Comparison of ENCODE assay signal across 14 cellular contexts in the genomic region with DNA sequence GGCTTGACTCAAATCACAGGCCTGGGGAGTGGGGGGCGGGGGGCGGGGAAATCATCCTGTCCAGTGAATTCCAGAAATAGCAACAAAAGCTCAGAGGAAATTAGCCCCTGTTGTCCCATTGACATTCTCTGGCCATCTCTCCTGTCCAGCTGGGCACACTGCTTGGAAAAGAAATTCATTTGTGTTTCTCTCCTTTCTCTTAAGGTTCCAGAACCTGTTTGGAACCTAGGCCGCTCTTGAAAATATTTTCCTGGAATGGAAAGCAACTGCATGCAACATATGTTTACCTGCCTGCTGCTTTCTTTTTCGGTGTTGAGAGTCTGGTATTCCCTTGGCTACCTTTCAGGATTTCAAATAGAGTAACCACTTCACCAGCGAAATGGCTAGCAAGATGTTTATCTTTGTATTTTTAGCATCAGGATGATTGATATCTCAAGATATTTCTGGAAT.
DNase-seq lines count a peak whose midpoint lies in the region; ATAC-seq and TF ChIP-seq lines count a peak whose summit lies in the region.
"Had no signal": no experiment of that assay in that cellular context is flagged by ENCODE, and none has a peak within 500 bp of the region (broad histone marks: within the 10 kb centered on the region; RNA-seq: fewer than 3 reads in every experiment).

No MANE protein-coding gene starts in this region.

- no peak overlapping the region for H2BK5ac ChIP-seq in neuronal stem cell (ENCODE audit: low read length)

- no peak overlapping the region for H3K14ac ChIP-seq in neuronal stem cell (ENCODE audit: low read length)

- H3K36me3 ChIP-seq in breast epithelium, result no peaks in the 10 kb centered on the region
- peaks cover 0 to 46% of the 10 kb centered on the region in 2 donors for H3K36me3 ChIP-seq in neuronal stem cell (replicated peaks in 1 of 2; ENCODE audit: control insufficient read depth in 2 of 2, insufficient read depth in 2 of 2, low read length in 2 of 2)
- H3K36me3 ChIP-seq in MG63, result peaks cover 57% of the 10 kb centered on the region

- H3K27me3 Mint-ChIP-seq in natural killer cell (ENCODE audit: low read depth in 2 of 2), result no peaks in the 10 kb centered on the region
- H3K27me3 Mint-ChIP-seq: activated naive CD8-positive, alpha-beta T cell treated with anti-CD3 and anti-CD28 coated beads for 36 hours; T-cell had no signal

- H2BK120ac ChIP-seq in neuronal stem cell (ENCODE audit: low read depth, low read length), result no peak overlapping the region

- no peaks in the 10 kb centered on the region for H3K9me3 ChIP-seq in breast epithelium
- no peaks in the 10 kb centered on the region for H3K9me3 ChIP-seq in neuronal stem cell (replicated peaks in 1 of 2; ENCODE audit: control insufficient read depth in 2 of 2, insufficient read depth in 1 of 2, low read depth in 1 of 2, low read length in 2 of 2)
- H3K9me3 ChIP-seq in MG63, result no peaks in the 10 kb centered on the region

- H3K4me2 ChIP-seq in neuronal stem cell (ENCODE audit: insufficient read depth, low read length, poor library complexity, severe bottlenecking), result no peak overlapping the region

- no peak for TF ChIP-seq CTCF in breast epithelium (IDR thresholded peaks at IDR 0.05)
- no peak for TF ChIP-seq CTCF in natural killer cell (IDR thresholded peaks at IDR 0.05)

- H2AFZ ChIP-seq in neuronal stem cell (ENCODE audit: low read length), result no peak overlapping the region

- no peak overlapping the region for H2AK5ac ChIP-seq in neuronal stem cell (ENCODE audit: low read depth, low read length)

- H2BK12ac ChIP-seq in neuronal stem cell (ENCODE audit: low read length), result no peak overlapping the region

- intact Hi-C loops in breast epithelium (cut with DNase I; ENCODE audit: low total_unique reads) (loop anchor here (5.0 kb wide), 1 partner anchor 1622 kb away; no protein-coding TSS in a partner anchor), natural killer cell (cut with micrococcal nuclease) (no loop called here)

- H3K27me3 ChIP-seq in breast epithelium (no peaks in the 10 kb centered on the region), neuronal stem cell (ENCODE audit: control insufficient read depth in 3 of 3, insufficient read depth in 3 of 3, low read depth in 1 of 3, low read length in 3 of 3) (no peaks in the 10 kb centered on the region), MG63 (no peaks in the 10 kb centered on the region)

- no peak overlapping the region for H2BK15ac ChIP-seq in neuronal stem cell (ENCODE audit: low read length)

- H3K79me1 ChIP-seq in neuronal stem cell (ENCODE audit: low read depth, low read length), result no peaks in the 10 kb centered on the region

- no peak overlapping the region for H3K4ac ChIP-seq in neuronal stem cell (ENCODE audit: low read length)

- DNase-seq in DMS153 (lab: John Stamatoyannopoulos, UW), result peak; percentile 79
- peak; percentile 11 for DNase-seq in NCI-H187 treated with DMSO at 0.1 percent for 48 hours (lab: John Stamatoyannopoulos, UW)
- DNase-seq in breast epithelium (ENCODE audit: low spot score in 2 of 2), result no peak
- DNase-seq in neuronal stem cell (ENCODE audit: low spot score), result no peak
- DNase-seq in NCI-H2227 treated with DMSO at 0.1 percent for 48 hours (lab: John Stamatoyannopoulos, UW), result no peak
- DNase-seq in MG63, result no peak
- no peak for DNase-seq in natural killer cell
- DNase-seq: activated CD8-positive, alpha-beta T cell treated with anti-CD3 and anti-CD28 coated beads, Interleukin-2, amount 10 ng/mL, durations not matched to agents 7 days and 5 days; activated naive CD8-positive, alpha-beta T cell treated with anti-CD3 and anti-CD28 coated beads for 36 hours; immature natural killer cell; NCI-H524; posterior cingulate gyrus; T-cell had no signal

- H3K4me3 Mint-ChIP-seq in natural killer cell, result no peak overlapping the region
- H3K4me3 Mint-ChIP-seq: activated CD8-positive, alpha-beta T cell treated with anti-CD3 and anti-CD28 coated beads, Interleukin-2, amount 10 ng/mL, durations not matched to agents 7 days and 5 days; activated naive CD8-positive, alpha-beta T cell treated with anti-CD3 and anti-CD28 coated beads for 36 hours; immature natural killer cell; T-cell had no signal

- H3K27ac Mint-ChIP-seq in natural killer cell, result peak overlapping the region in 1 of 2 donors; percentile 22
- H3K27ac Mint-ChIP-seq: activated CD8-positive, alpha-beta T cell treated with anti-CD3 and anti-CD28 coated beads, Interleukin-2, amount 10 ng/mL, durations not matched to agents 7 days and 5 days; activated naive CD8-positive, alpha-beta T cell treated with anti-CD3 and anti-CD28 coated beads for 36 hours; T-cell had no signal

- H3K27ac ChIP-seq in breast epithelium (peak overlapping the region; percentile 49 to 57), neuronal stem cell (replicated peaks; ENCODE audit: low read length) (peak overlapping the region; percentile 42)

- H3K9me3 Mint-ChIP-seq in natural killer cell, result no peaks in the 10 kb centered on the region
- H3K9me3 Mint-ChIP-seq: activated naive CD8-positive, alpha-beta T cell treated with anti-CD3 and anti-CD28 coated beads for 36 hours; immature natural killer cell; T-cell had no signal

- no peak for TF ChIP-seq POLR2A in breast epithelium (IDR thresholded peaks at IDR 0.05)

- no peak overlapping the region for H3K18ac ChIP-seq in neuronal stem cell (ENCODE audit: low read length)

- H3K4me3 ChIP-seq in breast epithelium, result no peak overlapping the region
- no peak overlapping the region for H3K4me3 ChIP-seq in neuronal stem cell (ENCODE audit: low read length in 2 of 2)
- H3K4me3 ChIP-seq in MG63, result no peak overlapping the region

- ATAC-seq in natural killer cell (no peak), GM18867 (IDR thresholded peaks at IDR 0.05; ENCODE audit: unreplicated experiment) (no peak)
- ATAC-seq: activated CD8-positive, alpha-beta T cell treated with anti-CD3 and anti-CD28 coated beads, Interleukin-2, amount 10 ng/mL, durations not matched to agents 7 days and 5 days; T-cell had no signal

- H3K4me1 ChIP-seq in breast epithelium, result peaks cover 0 to 4% of the 10 kb centered on the region in 2 donors
- peaks cover 0 to 3% of the 10 kb centered on the region in 2 donors for H3K4me1 ChIP-seq in neuronal stem cell (ENCODE audit: control insufficient read depth in 2 of 2, insufficient read depth in 1 of 2, low read depth in 1 of 2, low read length in 2 of 2)

- no peak overlapping the region for H3K9ac ChIP-seq in neuronal stem cell (ENCODE audit: low read depth, low read length, poor library complexity)

- H3K36me3 Mint-ChIP-seq in natural killer cell, result peaks cover 7% of the 10 kb centered on the region

- no peak overlapping the region for H3K23ac ChIP-seq in neuronal stem cell (ENCODE audit: low read depth, low read length, poor library complexity)

- H4K91ac ChIP-seq in neuronal stem cell (ENCODE audit: low read depth, low read length, poor library complexity), result no peak overlapping the region

- H3K4me1 Mint-ChIP-seq in natural killer cell, result peaks cover 55 to 61% of the 10 kb centered on the region in 2 donors
- H3K4me1 Mint-ChIP-seq: activated naive CD8-positive, alpha-beta T cell treated with anti-CD3 and anti-CD28 coated beads for 36 hours had no signal

- no peak overlapping the region for H4K8ac ChIP-seq in neuronal stem cell (ENCODE audit: low read depth, low read length)

- no CpG with 5 or more reads among the region's 5 CpGs for WGBS in neuronal stem cell (ENCODE audit: extremely low coverage in 2 of 2, insufficient read length in 2 of 2, insufficient replicate concordance in 1 of 2), 2 donors

Comparison
In these comparisons a context has a peak if more than half of its experiments do, and no peak if none do; other contexts are left out.
1. DNase-seq: peak in DMS153 (single experiment) and NCI-H187 treated with DMSO at 0.1 percent for 48 hours (single experiment); none in breast epithelium (0 of 2), neuronal stem cell (single experiment), NCI-H2227 treated with DMSO at 0.1 percent for 48 hours (single experiment), MG63 (single experiment) and natural killer cell (single experiment).